11 cellular contexts compared by ENCODE assay signal in the genomic region with DNA sequence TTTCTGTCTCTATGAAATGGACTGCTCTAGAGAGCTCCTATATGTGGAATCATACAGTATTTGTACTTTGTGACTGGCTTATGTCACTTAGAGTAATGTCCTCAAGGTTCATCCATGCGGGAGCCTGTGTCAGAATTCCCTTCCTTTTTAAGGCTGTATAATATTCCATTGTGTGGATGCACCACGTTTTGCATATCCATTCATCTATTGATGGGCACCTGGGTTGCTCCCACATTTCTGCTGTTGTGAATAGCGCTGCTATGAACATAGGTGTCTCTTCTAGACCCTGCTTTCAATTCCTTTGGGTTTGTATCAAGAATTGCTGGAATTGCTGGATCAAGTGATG.
"Had no signal": no experiment of that assay in that cellular context is flagged by ENCODE, and none has a peak within 500 bp of the region (broad histone marks: within the 10 kb centered on the region; RNA-seq: fewer than 3 reads in every experiment).

No MANE protein-coding gene starts in this region.

- H3K9me3 ChIP-seq: HAP-1 had no signal

- H3K4me2 ChIP-seq: GM23338 had no signal

- ATAC-seq: GM23338, HCT116 had no signal

- H2AFZ ChIP-seq: GM23248, GM23338 had no signal

- H3K9ac ChIP-seq: GM23248 had no signal

- H3K4me1 ChIP-seq: HAP-1 had no signal

- H3K36me3 ChIP-seq: HAP-1 had no signal

- DNase-seq: GM23248, GOT3, H7, H9, HCEC 1CT, HFFc6 had no signal

- FAIRE-seq: H1, H54 had no signal

- H3K27ac ChIP-seq: GM23248 had no signal

- H3K4me3 ChIP-seq: GM23248, GM23338, HAP-1 had no signal
